Comparison of ENCODE assay signal across 8 cellular contexts in the genomic region with DNA sequence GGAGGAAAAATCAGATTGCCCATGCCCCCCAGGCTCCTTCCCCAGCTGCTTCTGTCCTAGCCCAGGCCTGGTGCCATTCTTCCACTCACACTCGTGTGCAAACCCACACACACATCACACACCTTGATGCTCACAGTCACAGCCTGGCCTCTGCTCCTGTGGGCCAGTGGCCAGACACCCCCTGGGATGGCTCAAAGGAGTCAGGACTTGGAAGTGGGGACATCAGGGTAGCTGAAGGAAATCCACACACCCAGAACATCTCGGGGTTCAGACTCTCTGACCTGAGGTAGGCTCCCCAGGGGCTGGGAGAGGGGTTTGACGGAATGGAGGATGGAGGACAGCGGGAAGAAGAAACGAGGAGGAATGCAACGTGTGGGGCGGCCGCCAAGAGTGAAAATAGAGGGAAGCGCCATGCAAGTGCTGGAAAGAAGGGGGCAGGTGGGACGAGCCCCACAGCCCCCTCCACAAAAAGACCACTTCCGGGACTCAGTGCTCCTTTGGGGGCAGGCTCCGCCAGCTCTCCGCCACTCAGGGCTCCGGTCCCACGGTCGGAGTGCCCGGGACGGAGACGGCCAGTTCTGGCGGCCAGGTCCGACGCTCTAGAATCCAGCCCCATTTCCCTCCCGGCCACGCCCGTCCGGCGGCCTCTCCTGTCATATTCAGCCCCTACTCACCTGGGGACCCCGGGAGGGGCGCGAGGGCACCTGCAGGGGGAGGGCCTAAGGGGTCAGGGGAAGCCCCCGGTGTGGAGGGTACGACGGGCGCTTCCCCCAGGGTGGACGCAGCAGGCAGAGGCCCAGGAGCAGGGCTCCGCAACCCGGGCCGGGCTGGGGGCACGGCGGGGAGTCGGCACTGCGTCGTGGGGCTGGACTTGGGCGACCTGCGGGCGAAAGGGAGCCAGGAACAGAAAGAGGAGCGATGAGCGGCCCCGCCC. TPM values are rescaled to one million over a fixed set of nuclear protein-coding genes. Genes with fewer than 3 reads are reported as not detected.
DNase-seq lines count a peak whose midpoint lies in the region; TF ChIP-seq lines count a peak whose summit lies in the region.
"Not testable (repeated sequence)": the region's sequence is repeated elsewhere in the genome, so short reads cannot be mapped to it uniquely, and the experiment has no call there.

No MANE protein-coding gene starts in this region.

- H3K27me3 Mint-ChIP-seq in activated CD4-positive, alpha-beta T cell treated with anti-CD3 and anti-CD28 coated beads, Interleukin-2, amount 10 ng/mL, durations not matched to agents 7 days and 5 days, result peaks cover 11% of the 10 kb centered on the region
- H3K27me3 Mint-ChIP-seq in neural crest cell (ENCODE audit: low read depth), result peaks cover 15% of the 10 kb centered on the region

- TF ChIP-seq CTCF in colonic mucosa (IDR thresholded peaks at IDR 0.05); neural crest cell (conservative IDR thresholded peaks at IDR 0.05): not testable (repeated sequence)

- peak overlapping the region; percentile 67 for H3K9ac ChIP-seq in GM23248
- H3K9ac ChIP-seq in colonic mucosa (ENCODE audit: low read depth in 2 of 2, low read length in 2 of 2), result peak overlapping the region; percentile 74 to 92

- intact Hi-C loops in colonic mucosa (cut with DNase I), result loop anchor here (10.0 kb wide), 2 partner anchors 53 to 187 kb away; no protein-coding TSS in a partner anchor

- H2AFZ ChIP-seq in GM23248, result peak overlapping the region; percentile 82

- not testable (repeated sequence) for H3K27ac ChIP-seq in GM23248; colonic mucosa; iPS DF 6.9 (ENCODE audit: low read length); thymus (ENCODE audit: low read depth)

- H4K20me1 ChIP-seq in GM23248 (ENCODE audit: insufficient read depth), result not testable (repeated sequence)

- POLR2A ChIA-PET in activated CD4-positive, alpha-beta T cell treated with anti-CD3 and anti-CD28 coated beads, Interleukin-2, amount 10 ng/mL, durations not matched to agents 7 days and 5 days (lab: Charles Lee), result not testable (repeated sequence)

- H3F3A ChIP-seq in GM23248 (ENCODE audit: insufficient read depth), result not testable (repeated sequence)

- not testable (repeated sequence) for H3K79me2 ChIP-seq in GM23248 (ENCODE audit: insufficient read depth)

- in situ Hi-C loops in GM23248 (cut with MboI), result not testable (repeated sequence)

- 21 to 25% methylated on average over 35 to 43 of the region's 49 CpGs for WGBS in GM23248 (ENCODE audit: low coverage in 1 of 2, low lambda C conversion rate in 2 of 2, missing lambda C conversion rate in 2 of 2), 2 experiments
- no CpG with 5 or more reads among the region's 49 CpGs for WGBS in iPS DF 6.9 (ENCODE audit: insufficient coverage, insufficient read length)
- 8% methylated on average over 49 of the region's 49 CpGs for WGBS in thymus

- H3K27me3 ChIP-seq in GM23248 (replicated peaks; ENCODE audit: insufficient read depth); colonic mucosa; iPS DF 6.9 (ENCODE audit: control insufficient read depth, insufficient read depth, low read length); thymus (ENCODE audit: control insufficient read depth, insufficient read depth): not testable (repeated sequence)

- H3K36me3 Mint-ChIP-seq in activated CD4-positive, alpha-beta T cell treated with anti-CD3 and anti-CD28 coated beads, Interleukin-2, amount 10 ng/mL, durations not matched to agents 7 days and 5 days (ENCODE audit: low read depth); neural crest cell (ENCODE audit: low read depth): not testable (repeated sequence)

- CTCF ChIA-PET in activated CD4-positive, alpha-beta T cell treated with anti-CD3 and anti-CD28 coated beads, Interleukin-2, amount 10 ng/mL, durations not matched to agents 7 days and 5 days (lab: Charles Lee), result interaction anchor here (1.0 to 2.0 kb wide), 4 partner anchors 14 to 98 kb away, joined by 3 to 8 read pairs (median 4); a partner anchor contains a TSS

- not testable (repeated sequence) for H3K9me3 Mint-ChIP-seq in activated CD4-positive, alpha-beta T cell treated with anti-CD3 and anti-CD28 coated beads, Interleukin-2, amount 10 ng/mL, durations not matched to agents 7 days and 5 days; neural crest cell

- H3K4me3 Mint-ChIP-seq in activated CD4-positive, alpha-beta T cell treated with anti-CD3 and anti-CD28 coated beads, Interleukin-2, amount 10 ng/mL, durations not matched to agents 7 days and 5 days, result peak overlapping the region; percentile 83
- peak overlapping the region; percentile 88 for H3K4me3 Mint-ChIP-seq in neural crest cell

- not testable (repeated sequence) for H3K9me2 ChIP-seq in GM23248 (ENCODE audit: insufficient read depth)

- H3K36me3 ChIP-seq in GM23248 (ENCODE audit: low read depth); colonic mucosa; iPS DF 6.9 (ENCODE audit: control insufficient read depth, insufficient read depth, low read length); thymus (ENCODE audit: control insufficient read depth, insufficient read depth): not testable (repeated sequence)

- not testable (repeated sequence) for H3K4me1 ChIP-seq in GM23248 (ENCODE audit: insufficient read depth); colonic mucosa; iPS DF 6.9 (ENCODE audit: control insufficient read depth, insufficient read depth, low read length); thymus (ENCODE audit: control insufficient read depth, insufficient read depth, low read length)

- H3K27ac Mint-ChIP-seq in activated CD4-positive, alpha-beta T cell treated with anti-CD3 and anti-CD28 coated beads, Interleukin-2, amount 10 ng/mL, durations not matched to agents 7 days and 5 days, result peak overlapping the region; percentile 74
- not testable (repeated sequence) for H3K27ac Mint-ChIP-seq in neural crest cell (ENCODE audit: unreplicated experiment)

- not testable (repeated sequence) for DNase-seq in GM23248; Jurkat, Clone E6-1 (ENCODE audit: low read depth, low spot score); activated CD4-positive, alpha-beta T cell treated with anti-CD3 and anti-CD28 coated beads, Interleukin-2, amount 10 ng/mL, durations not matched to agents 7 days and 5 days; colonic mucosa; iPS DF 6.9 (ENCODE audit: low read depth, low spot score); neural crest cell (ENCODE audit: low read depth, low spot score)

- peak overlapping the region; percentile 78 for H3K4me2 ChIP-seq in GM23248 (ENCODE audit: unreplicated experiment)

- peaks cover 17% of the 10 kb centered on the region for H3K4me1 Mint-ChIP-seq in activated CD4-positive, alpha-beta T cell treated with anti-CD3 and anti-CD28 coated beads, Interleukin-2, amount 10 ng/mL, durations not matched to agents 7 days and 5 days
- peaks cover 25% of the 10 kb centered on the region for H3K4me1 Mint-ChIP-seq in neural crest cell

- not testable (repeated sequence) for H3K9me3 ChIP-seq in GM23248 (ENCODE audit: low read depth); colonic mucosa; iPS DF 6.9 (ENCODE audit: control insufficient read depth, insufficient read depth, low read length); thymus (ENCODE audit: control insufficient read depth)

- H3K4me3 ChIP-seq in GM08714 (ENCODE audit: low read length) (peak overlapping the region; percentile 91), GM23248 (peak overlapping the region; percentile 77), colonic mucosa (peak overlapping the region; percentile 90), iPS DF 6.9 (ENCODE audit: low read length) (peak overlapping the region; percentile 85), thymus (ENCODE audit: low read length) (peak overlapping the region; percentile 81)
- peak overlapping the region; percentile 69 for H3K4me3 ChIP-seq in Jurkat, Clone E6-1 (ENCODE audit: low read length)

RNA-seq across cellular contexts. Expression of a gene that starts 25.3 kb away (rescaled TPM):
- total RNA-seq in GM23248 (2014; rRNA removed; shearing (Covaris generic)), result 25.8 and 27.6 TPM in 2 replicates
- polyA plus RNA-seq in GM23248 (2016; fragmentation: Nextera tagmentation; extraction: Ambion mirVana) (5.3 and 5.6 TPM in 2 replicates), thymus (4.9 TPM)
- polyA plus RNA-seq in Jurkat, Clone E6-1 (2012; ENCODE audit: insufficient read depth, insufficient read length), result not detected
- total RNA-seq in activated CD4-positive, alpha-beta T cell treated with anti-CD3 and anti-CD28 coated beads, Interleukin-2, amount 10 ng/mL, durations not matched to agents 7 days and 5 days, result not detected
- total RNA-seq in colonic mucosa (10 to 100 TPM in 1 of 2 donors, 1 to 10 TPM in 1; 2.1 to 12.7 TPM), neural crest cell (5.3 and 5.4 TPM in 2 replicates)
